1 cellular context compared by ENCODE assay signal in the genomic region with DNA sequence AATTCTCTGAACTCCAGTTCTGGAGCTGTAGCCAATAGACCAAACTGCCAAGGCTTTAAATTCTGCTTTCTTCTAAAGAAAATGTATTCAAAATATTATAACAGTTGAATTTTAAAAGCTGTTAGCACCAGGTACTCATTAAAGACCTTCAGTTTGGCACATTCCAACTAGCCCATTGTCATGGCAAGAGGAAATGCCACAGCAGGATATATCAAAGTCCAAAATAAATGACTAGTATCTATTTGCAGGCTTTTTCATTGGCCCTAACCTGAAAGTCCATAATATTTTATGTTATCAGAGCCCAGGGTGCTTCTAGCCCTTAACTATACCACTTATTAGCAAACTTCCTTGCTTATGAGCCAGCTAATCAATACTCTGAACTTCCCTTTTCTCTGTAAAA.
A peak's percentile ranks its signal among the peaks of the same experiment; 100 is the strongest.
TF ChIP-seq lines count a peak whose summit lies in the region.

No MANE protein-coding gene starts in this region.

TF ChIP-seq in liver, 16 proteins besides CTCF, POLR2A, EP300 and RAD21 (continued from another document):
- TF ChIP-seq, protein P1, sequence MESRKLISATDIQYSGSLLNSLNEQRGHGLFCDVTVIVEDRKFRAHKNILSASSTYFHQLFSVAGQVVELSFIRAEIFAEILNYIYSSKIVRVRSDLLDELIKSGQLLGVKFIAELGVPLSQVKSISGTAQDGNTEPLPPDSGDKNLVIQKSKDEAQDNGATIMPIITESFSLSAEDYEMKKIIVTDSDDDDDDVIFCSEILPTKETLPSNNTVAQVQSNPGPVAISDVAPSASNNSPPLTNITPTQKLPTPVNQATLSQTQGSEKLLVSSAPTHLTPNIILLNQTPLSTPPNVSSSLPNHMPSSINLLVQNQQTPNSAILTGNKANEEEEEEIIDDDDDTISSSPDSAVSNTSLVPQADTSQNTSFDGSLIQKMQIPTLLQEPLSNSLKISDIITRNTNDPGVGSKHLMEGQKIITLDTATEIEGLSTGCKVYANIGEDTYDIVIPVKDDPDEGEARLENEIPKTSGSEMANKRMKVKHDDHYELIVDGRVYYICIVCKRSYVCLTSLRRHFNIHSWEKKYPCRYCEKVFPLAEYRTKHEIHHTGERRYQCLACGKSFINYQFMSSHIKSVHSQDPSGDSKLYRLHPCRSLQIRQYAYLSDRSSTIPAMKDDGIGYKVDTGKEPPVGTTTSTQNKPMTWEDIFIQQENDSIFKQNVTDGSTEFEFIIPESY (IDR thresholded peaks at IDR 0.05), result no peak
- TF ChIP-seq JUND (IDR thresholded peaks at IDR 0.05) (peak in 1 of 2 donors; percentile 21), RXRA (IDR thresholded peaks at IDR 0.05) (peak in 1 of 2 donors; percentile 11), GABPA (IDR thresholded peaks at IDR 0.05 in 1 of 2, conservative IDR thresholded peaks at IDR 0.05 in 1 of 2) (no peak), FOXA1 (IDR thresholded peaks at IDR 0.05) (no peak), SP1 (IDR thresholded peaks at IDR 0.05) (peak; percentile 67), FOXA2 (IDR thresholded peaks at IDR 0.05) (no peak)
- TF ChIP-seq, protein P2, sequence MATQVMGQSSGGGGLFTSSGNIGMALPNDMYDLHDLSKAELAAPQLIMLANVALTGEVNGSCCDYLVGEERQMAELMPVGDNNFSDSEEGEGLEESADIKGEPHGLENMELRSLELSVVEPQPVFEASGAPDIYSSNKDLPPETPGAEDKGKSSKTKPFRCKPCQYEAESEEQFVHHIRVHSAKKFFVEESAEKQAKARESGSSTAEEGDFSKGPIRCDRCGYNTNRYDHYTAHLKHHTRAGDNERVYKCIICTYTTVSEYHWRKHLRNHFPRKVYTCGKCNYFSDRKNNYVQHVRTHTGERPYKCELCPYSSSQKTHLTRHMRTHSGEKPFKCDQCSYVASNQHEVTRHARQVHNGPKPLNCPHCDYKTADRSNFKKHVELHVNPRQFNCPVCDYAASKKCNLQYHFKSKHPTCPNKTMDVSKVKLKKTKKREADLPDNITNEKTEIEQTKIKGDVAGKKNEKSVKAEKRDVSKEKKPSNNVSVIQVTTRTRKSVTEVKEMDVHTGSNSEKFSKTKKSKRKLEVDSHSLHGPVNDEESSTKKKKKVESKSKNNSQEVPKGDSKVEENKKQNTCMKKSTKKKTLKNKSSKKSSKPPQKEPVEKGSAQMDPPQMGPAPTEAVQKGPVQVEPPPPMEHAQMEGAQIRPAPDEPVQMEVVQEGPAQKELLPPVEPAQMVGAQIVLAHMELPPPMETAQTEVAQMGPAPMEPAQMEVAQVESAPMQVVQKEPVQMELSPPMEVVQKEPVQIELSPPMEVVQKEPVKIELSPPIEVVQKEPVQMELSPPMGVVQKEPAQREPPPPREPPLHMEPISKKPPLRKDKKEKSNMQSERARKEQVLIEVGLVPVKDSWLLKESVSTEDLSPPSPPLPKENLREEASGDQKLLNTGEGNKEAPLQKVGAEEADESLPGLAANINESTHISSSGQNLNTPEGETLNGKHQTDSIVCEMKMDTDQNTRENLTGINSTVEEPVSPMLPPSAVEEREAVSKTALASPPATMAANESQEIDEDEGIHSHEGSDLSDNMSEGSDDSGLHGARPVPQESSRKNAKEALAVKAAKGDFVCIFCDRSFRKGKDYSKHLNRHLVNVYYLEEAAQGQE (IDR thresholded peaks at IDR 0.05), result no peak
TF ChIP-seq in liver: peak in this region for 5.
